In the genomic region with DNA sequence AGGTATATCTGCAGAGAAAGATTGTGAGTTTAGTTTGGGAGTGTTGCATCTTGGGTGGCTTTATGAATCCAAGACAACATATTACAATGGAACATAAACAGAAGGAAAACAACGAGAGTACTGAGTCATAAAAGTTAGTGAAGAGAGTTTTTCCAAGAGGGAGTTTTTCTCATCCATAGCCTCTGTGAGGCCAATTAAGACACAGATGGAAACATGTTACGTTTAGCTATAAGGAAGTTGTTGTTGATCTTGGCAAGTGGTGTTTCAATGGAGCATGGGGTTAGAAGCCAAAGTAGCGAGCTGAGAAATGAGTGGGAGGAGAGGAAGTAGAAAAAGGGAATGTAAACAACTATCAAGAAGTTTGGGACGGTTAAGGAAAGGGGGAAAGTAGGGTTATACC, we compare ENCODE assay signal across 13 cellular contexts. TPM values are rescaled to one million over a fixed set of nuclear protein-coding genes. Genes with fewer than 3 reads are reported as not detected.
DNase-seq lines count a peak whose midpoint lies in the region; ATAC-seq, FAIRE-seq and TF ChIP-seq lines count a peak whose summit lies in the region.
"Had no signal": no experiment of that assay in that cellular context is flagged by ENCODE, and none has a peak within 500 bp of the region (broad histone marks: within the 10 kb centered on the region; RNA-seq: fewer than 3 reads in every experiment).

No MANE protein-coding gene starts in this region.

- H3K36me3 ChIP-seq in left ventricle myocardium inferior (no peaks in the 10 kb centered on the region), bronchial epithelial cell (ENCODE audit: control insufficient read depth, insufficient read depth, low read length) (no peaks in the 10 kb centered on the region)

- intact Hi-C loops in left ventricle myocardium inferior (cut with micrococcal nuclease), result no loop called here
- intact Hi-C loops in Right ventricle myocardium inferior (cut with DNase I), result no loop called here

- DNase-seq in left ventricle myocardium inferior, result no peak
- no peak for DNase-seq in Right ventricle myocardium inferior (ENCODE audit: missing footprints)
- peak; percentile 93 for DNase-seq in bronchial epithelial cell (ENCODE audit: low read depth)
- DNase-seq in kidney glomerular epithelial cell (lab: John Stamatoyannopoulos, UW), result peak; percentile 49
- no peak for DNase-seq in amygdala (lab: John Stamatoyannopoulos, UW)
- DNase-seq in NCI-H2029 treated with DMSO at 0.1 percent for 48 hours (lab: John Stamatoyannopoulos, UW), result no peak
- no peak for DNase-seq in DMS153 (lab: John Stamatoyannopoulos, UW)
- DNase-seq in SKM-1 treated with dmso at 0.1 percent for 144 hours (lab: John Stamatoyannopoulos, UW; ENCODE audit: unreplicated experiment), result no peak
- DNase-seq: activated CD4-positive, alpha-beta T cell treated with anti-CD3 and anti-CD28 coated beads for 48 hours; activated effector memory CD4-positive, alpha-beta T cell treated with anti-CD3 and anti-CD28 coated beads, Interleukin-2, amount 50 U/mL, for 16 hours; NCI-H1105 treated with DMSO at 0.1 percent for 48 hours; stimulated activated CD4-positive, alpha-beta T cell treated with anti-CD3 and anti-CD28 coated beads, Interleukin-2, amount 100 ng/mL, for 48 hours had no signal

- H3K27ac ChIP-seq in left ventricle myocardium inferior (replicated peaks), result peak overlapping the region; percentile 62
- H3K27ac ChIP-seq: A549 had no signal

- H3K4me3 ChIP-seq in left ventricle myocardium inferior, result no peak overlapping the region
- no peak overlapping the region for H3K4me3 ChIP-seq in bronchial epithelial cell (ENCODE audit: low read depth, low read length)
- H3K4me3 ChIP-seq: A549 had no signal

- peaks cover 9% of the 10 kb centered on the region for H3K9me3 ChIP-seq in left ventricle myocardium inferior (replicated peaks)
- H3K9me3 ChIP-seq: A549 had no signal

- no peak for FAIRE-seq in bronchial epithelial cell (lab: Jason Lieb, UNC)
- FAIRE-seq: A549 had no signal

- peaks cover 12% of the 10 kb centered on the region for H3K4me1 ChIP-seq in left ventricle myocardium inferior

- no peak for TF ChIP-seq CTCF in left ventricle myocardium inferior (IDR thresholded peaks at IDR 0.05; ENCODE audit: borderline replicate concordance)
- TF ChIP-seq CTCF in bronchial epithelial cell (IDR thresholded peaks at IDR 0.05; ENCODE audit: insufficient read depth, low read length, severe bottlenecking), result no peak

- ATAC-seq in Right ventricle myocardium inferior, result no peak

- no peaks in the 10 kb centered on the region for H3K27me3 ChIP-seq in left ventricle myocardium inferior (ENCODE audit: low read depth)
- no peaks in the 10 kb centered on the region for H3K27me3 ChIP-seq in bronchial epithelial cell (ENCODE audit: control insufficient read depth, insufficient read depth, low read length)

RNA-seq across cellular contexts. Expression of a gene that starts 53.3 kb away (rescaled TPM):
- total RNA-seq in left ventricle myocardium inferior (not detected), Right ventricle myocardium inferior (not detected), bronchial epithelial cell (not detected in 2 replicates)

Comparison
In these comparisons a context has a peak if more than half of its experiments do, and no peak if none do; other contexts are left out.
1. DNase-seq: peak in bronchial epithelial cell (single experiment) and kidney glomerular epithelial cell (single experiment); none in left ventricle myocardium inferior (single experiment), Right ventricle myocardium inferior (single experiment), amygdala (0 of 56), NCI-H2029 treated with DMSO at 0.1 percent for 48 hours (single experiment), DMS153 (single experiment) and SKM-1 treated with dmso at 0.1 percent for 144 hours (single experiment).